In genomic region chr14:103737432-103738045, GRCh38 we compare ENCODE assay signal across 1 cellular context.
TF ChIP-seq lines count a peak whose summit lies in the region.

No MANE protein-coding gene starts in this region.

TF ChIP-seq in K562, 482 proteins besides CTCF, POLR2A, EP300 and RAD21:
- peak; percentile 57 for TF ChIP-seq CEBPB (tag; IDR thresholded peaks at IDR 0.05)
- 0 out of 2 replicates have a peak, but pooled peaks have one; percentile 23 for TF ChIP-seq CEBPG (CRISPR knock-in tag; IDR thresholded peaks at IDR 0.05)
- no peak for TF ChIP-seq CEBPG (tag; conservative IDR thresholded peaks at IDR 0.05 in 1 of 2, IDR thresholded peaks at IDR 0.05 in 1 of 2)
- TF ChIP-seq SIX5 (IDR thresholded peaks at IDR 0.05; ENCODE audit: borderline replicate concordance in 1 of 2, insufficient read depth in 1 of 2, low read depth in 1 of 2, low read length in 2 of 2), result no peak
